Comparison of ENCODE assay signal across 1 cellular context in the genomic region with DNA sequence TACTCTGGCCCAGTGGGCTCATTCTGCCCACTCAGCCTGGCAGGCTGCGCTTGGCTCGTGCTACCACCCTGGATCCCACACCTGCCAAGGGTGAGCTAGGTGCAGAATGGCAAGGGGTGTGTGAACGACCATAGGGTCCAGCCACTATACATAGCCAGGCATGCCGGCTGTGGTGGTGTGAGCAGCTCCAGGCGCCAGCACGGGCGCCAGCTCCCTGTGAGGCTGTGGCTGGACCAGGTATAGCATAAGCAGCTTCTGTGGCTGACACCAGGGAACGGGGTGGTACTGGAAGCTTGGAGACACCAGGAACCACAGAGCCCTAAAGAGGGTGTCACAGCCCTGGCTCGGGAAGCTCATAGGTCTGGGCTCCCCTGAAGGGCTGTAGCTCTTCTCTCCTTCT.
TF ChIP-seq lines count a peak whose summit lies in the region.

No MANE protein-coding gene starts in this region.

TF ChIP-seq in GM23338, 12 proteins besides CTCF, POLR2A, EP300 and RAD21 (continued from another document):
- no peak for TF ChIP-seq STAT1 (IDR thresholded peaks at IDR 0.05; ENCODE audit: unreplicated experiment)
- TF ChIP-seq, protein P1, sequence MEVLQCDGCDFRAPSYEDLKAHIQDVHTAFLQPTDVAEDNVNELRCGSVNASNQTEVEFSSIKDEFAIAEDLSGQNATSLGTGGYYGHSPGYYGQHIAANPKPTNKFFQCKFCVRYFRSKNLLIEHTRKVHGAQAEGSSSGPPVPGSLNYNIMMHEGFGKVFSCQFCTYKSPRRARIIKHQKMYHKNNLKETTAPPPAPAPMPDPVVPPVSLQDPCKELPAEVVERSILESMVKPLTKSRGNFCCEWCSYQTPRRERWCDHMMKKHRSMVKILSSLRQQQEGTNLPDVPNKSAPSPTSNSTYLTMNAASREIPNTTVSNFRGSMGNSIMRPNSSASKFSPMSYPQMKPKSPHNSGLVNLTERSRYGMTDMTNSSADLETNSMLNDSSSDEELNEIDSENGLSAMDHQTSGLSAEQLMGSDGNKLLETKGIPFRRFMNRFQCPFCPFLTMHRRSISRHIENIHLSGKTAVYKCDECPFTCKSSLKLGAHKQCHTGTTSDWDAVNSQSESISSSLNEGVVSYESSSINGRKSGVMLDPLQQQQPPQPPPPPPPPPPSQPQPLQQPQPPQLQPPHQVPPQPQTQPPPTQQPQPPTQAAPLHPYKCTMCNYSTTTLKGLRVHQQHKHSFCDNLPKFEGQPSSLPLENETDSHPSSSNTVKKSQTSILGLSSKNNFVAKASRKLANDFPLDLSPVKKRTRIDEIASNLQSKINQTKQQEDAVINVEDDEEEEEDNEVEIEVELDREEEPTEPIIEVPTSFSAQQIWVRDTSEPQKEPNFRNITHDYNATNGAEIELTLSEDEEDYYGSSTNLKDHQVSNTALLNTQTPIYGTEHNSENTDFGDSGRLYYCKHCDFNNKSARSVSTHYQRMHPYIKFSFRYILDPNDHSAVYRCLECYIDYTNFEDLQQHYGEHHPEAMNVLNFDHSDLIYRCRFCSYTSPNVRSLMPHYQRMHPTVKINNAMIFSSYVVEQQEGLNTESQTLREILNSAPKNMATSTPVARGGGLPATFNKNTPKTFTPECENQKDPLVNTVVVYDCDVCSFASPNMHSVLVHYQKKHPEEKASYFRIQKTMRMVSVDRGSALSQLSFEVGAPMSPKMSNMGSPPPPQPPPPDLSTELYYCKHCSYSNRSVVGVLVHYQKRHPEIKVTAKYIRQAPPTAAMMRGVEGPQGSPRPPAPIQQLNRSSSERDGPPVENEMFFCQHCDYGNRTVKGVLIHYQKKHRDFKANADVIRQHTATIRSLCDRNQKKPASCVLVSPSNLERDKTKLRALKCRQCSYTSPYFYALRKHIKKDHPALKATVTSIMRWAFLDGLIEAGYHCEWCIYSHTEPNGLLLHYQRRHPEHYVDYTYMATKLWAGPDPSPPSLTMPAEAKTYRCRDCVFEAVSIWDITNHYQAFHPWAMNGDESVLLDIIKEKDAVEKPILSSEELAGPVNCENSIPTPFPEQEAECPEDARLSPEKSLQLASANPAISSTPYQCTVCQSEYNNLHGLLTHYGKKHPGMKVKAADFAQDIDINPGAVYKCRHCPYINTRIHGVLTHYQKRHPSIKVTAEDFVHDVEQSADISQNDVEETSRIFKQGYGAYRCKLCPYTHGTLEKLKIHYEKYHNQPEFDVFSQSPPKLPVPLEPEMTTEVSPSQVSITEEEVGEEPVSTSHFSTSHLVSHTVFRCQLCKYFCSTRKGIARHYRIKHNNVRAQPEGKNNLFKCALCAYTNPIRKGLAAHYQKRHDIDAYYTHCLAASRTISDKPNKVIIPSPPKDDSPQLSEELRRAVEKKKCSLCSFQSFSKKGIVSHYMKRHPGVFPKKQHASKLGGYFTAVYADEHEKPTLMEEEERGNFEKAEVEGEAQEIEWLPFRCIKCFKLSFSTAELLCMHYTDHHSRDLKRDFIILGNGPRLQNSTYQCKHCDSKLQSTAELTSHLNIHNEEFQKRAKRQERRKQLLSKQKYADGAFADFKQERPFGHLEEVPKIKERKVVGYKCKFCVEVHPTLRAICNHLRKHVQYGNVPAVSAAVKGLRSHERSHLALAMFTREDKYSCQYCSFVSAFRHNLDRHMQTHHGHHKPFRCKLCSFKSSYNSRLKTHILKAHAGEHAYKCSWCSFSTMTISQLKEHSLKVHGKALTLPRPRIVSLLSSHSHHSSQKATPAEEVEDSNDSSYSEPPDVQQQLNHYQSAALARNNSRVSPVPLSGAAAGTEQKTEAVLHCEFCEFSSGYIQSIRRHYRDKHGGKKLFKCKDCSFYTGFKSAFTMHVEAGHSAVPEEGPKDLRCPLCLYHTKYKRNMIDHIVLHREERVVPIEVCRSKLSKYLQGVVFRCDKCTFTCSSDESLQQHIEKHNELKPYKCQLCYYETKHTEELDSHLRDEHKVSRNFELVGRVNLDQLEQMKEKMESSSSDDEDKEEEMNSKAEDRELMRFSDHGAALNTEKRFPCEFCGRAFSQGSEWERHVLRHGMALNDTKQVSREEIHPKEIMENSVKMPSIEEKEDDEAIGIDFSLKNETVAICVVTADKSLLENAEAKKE (CRISPR knock-in tag; IDR thresholded peaks at IDR 0.05), result no peak
- TF ChIP-seq ZNF331 (CRISPR knock-in tag; IDR thresholded peaks at IDR 0.05; ENCODE audit: low read depth), result no peak
- no peak for TF ChIP-seq ZNF114 (CRISPR knock-in tag; IDR thresholded peaks at IDR 0.05)
- TF ChIP-seq, protein P2, sequence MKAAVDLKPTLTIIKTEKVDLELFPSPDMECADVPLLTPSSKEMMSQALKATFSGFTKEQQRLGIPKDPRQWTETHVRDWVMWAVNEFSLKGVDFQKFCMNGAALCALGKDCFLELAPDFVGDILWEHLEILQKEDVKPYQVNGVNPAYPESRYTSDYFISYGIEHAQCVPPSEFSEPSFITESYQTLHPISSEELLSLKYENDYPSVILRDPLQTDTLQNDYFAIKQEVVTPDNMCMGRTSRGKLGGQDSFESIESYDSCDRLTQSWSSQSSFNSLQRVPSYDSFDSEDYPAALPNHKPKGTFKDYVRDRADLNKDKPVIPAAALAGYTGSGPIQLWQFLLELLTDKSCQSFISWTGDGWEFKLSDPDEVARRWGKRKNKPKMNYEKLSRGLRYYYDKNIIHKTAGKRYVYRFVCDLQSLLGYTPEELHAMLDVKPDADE (IDR thresholded peaks at IDR 0.05), result no peak
- TF ChIP-seq POLR2AphosphoS5 (IDR thresholded peaks at IDR 0.05; ENCODE audit: low read depth), result no peak
